ENCODE assay signal across 1 cellular context in the genomic region with DNA sequence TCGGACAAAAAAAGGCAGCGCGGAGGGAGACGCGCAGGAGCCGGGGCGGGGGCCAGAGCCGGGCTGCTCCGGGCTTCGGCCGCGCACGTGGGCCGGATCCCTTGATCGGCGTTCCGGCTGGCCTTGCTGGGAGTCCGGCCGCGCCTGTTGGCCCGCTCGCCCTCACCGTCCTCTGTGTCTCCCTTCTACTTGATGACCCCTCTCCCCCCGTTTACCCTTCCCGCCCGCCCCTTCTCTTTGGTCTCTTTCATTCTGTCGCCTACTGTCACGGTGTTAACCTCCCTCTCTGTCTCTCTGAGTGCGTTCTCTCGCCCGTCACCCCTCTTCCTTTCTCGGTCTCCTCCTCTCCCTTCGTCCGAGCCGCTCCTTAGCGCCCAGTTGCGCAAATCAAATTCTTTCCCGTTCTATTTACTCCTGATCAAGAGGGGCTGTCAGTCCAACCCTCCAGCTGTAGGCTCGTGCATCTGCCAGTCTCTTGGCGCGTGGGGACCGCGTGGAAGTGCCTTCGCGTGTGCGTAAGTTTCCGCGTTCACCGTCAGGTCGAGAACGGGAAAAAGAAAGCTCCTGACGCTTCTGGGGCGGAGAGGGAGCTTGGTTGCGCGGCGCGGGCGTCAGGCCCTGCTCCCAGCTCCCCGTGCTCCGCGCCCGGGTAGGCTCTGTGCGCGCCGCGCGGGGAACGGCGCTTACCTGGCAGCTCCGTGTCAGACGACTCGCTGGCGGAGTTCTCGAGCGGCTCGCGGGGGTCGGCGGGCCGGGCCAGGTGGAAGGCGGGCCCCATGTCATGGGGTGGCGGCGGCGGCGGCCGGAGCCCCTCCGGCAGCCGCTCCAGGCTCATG.
TF ChIP-seq lines count a peak whose summit lies in the region.

No MANE protein-coding gene starts in this region.

TF ChIP-seq in K562, 482 proteins besides CTCF, POLR2A, EP300 and RAD21 (continued from another document):
- TF ChIP-seq VEZF1 (CRISPR knock-in tag; IDR thresholded peaks at IDR 0.05) (peak; percentile 23; the same call in 1 of the 2 replicates), HMGN3 (IDR thresholded peaks at IDR 0.05; ENCODE audit: borderline replicate concordance, extremely low read depth, insufficient read length, low read depth, low read length) (peak; percentile 71), RB1 (IDR thresholded peaks at IDR 0.05; ENCODE audit: low read depth) (peak; percentile 26; the same call in 1 of the 2 replicates), HBP1 (CRISPR knock-in tag; IDR thresholded peaks at IDR 0.05) (0 out of 2 replicates have a peak, but pooled peaks have one; percentile 42), POLR2G (IDR thresholded peaks at IDR 0.05; ENCODE audit: low read depth, low read length) (peak; percentile 57), SRSF3 (IDR thresholded peaks at IDR 0.05; ENCODE audit: insufficient read depth, low read length) (0 out of 2 replicates have a peak, but pooled peaks have one; percentile 31), ZBED1 (IDR thresholded peaks at IDR 0.05) (no peak), L3MBTL2 (IDR thresholded peaks at IDR 0.05) (peak; percentile 64), RBM22 (IDR thresholded peaks at IDR 0.05; ENCODE audit: low read depth, low read length, poor library complexity, severe bottlenecking) (peak; percentile 52), ZNF785 (CRISPR knock-in tag; IDR thresholded peaks at IDR 0.05) (no peak), NR2C2 (CRISPR knock-in tag; IDR thresholded peaks at IDR 0.05) (0 out of 2 replicates have a peak, but pooled peaks have one; percentile 44), NR2C2 (tag; IDR thresholded peaks at IDR 0.05) (no peak), NKRF (IDR thresholded peaks at IDR 0.05; ENCODE audit: borderline replicate concordance) (peak; percentile 68), ZNF23 (CRISPR knock-in tag; IDR thresholded peaks at IDR 0.05) (no peak), SAP30 (IDR thresholded peaks at IDR 0.05; ENCODE audit: borderline replicate concordance, insufficient read depth, low read depth, low read length, poor library complexity, severe bottlenecking) (peak; percentile 70), EP400 (IDR thresholded peaks at IDR 0.05) (peak; percentile 68), PHF8 (IDR thresholded peaks at IDR 0.05; ENCODE audit: borderline replicate concordance, low read length) (peak; percentile 33; the same call in 1 of the 2 replicates), TAF7 (tag; IDR thresholded peaks at IDR 0.05) (peak; percentile 50; the same call in 1 of the 2 replicates), RBFOX2 (IDR thresholded peaks at IDR 0.05; ENCODE audit: low read depth, low read length) (peak; percentile 78), MAFG (tag; conservative IDR thresholded peaks at IDR 0.05) (no peak)
- TF ChIP-seq, protein P1, sequence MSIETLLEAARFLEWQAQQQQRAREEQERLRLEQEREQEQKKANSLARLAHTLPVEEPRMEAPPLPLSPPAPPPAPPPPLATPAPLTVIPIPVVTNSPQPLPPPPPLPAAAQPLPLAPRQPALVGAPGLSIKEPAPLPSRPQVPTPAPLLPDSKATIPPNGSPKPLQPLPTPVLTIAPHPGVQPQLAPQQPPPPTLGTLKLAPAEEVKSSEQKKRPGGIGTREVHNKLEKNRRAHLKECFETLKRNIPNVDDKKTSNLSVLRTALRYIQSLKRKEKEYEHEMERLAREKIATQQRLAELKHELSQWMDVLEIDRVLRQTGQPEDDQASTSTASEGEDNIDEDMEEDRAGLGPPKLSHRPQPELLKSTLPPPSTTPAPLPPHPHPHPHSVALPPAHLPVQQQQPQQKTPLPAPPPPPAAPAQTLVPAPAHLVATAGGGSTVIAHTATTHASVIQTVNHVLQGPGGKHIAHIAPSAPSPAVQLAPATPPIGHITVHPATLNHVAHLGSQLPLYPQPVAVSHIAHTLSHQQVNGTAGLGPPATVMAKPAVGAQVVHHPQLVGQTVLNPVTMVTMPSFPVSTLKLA (conservative IDR thresholded peaks at IDR 0.05): peak; percentile 67 to 72; a peak in 2 of 4 replicates
- TF ChIP-seq, protein P2, sequence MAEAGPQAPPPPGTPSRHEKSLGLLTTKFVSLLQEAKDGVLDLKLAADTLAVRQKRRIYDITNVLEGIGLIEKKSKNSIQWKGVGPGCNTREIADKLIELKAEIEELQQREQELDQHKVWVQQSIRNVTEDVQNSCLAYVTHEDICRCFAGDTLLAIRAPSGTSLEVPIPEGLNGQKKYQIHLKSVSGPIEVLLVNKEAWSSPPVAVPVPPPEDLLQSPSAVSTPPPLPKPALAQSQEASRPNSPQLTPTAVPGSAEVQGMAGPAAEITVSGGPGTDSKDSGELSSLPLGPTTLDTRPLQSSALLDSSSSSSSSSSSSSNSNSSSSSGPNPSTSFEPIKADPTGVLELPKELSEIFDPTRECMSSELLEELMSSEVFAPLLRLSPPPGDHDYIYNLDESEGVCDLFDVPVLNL (CRISPR knock-in tag; IDR thresholded peaks at IDR 0.05; ENCODE audit: low read depth): 0 out of 2 replicates have a peak, but pooled peaks have one; percentile 56
